8 cellular contexts compared by ENCODE assay signal in the genomic region with DNA sequence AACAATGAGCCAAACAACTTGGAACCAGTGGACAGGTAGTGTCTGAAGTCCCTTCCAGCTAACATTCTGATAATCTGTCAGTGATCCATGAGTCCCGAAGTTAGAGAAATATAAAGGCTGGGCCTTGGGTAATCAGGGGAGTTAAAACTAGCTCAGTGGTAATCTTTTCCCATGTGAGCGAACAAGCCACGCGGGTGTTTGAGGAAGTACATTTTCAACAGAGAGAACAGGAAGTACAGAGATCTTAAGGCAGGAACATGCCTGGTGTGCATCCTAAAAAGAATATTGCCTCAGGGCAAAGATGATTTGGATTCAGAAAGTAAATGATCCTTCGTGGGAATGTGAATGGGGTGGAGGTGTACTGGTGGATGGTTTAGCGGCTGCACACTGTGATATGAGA. TPM values are rescaled to one million over a fixed set of nuclear protein-coding genes. Genes with fewer than 3 reads are reported as not detected.
DNase-seq lines count a peak whose midpoint lies in the region; ATAC-seq, FAIRE-seq and TF ChIP-seq lines count a peak whose summit lies in the region.

No MANE protein-coding gene starts in this region.

- H3K27ac Mint-ChIP-seq in mesothelial cell of epicardium, result peak overlapping the region; percentile 92

- DNase-seq in GM12891 (ENCODE audit: insufficient read length, low spot score), result no peak
- DNase-seq in IMR-90, result no peak
- peak in 1 of 2 donors; percentile 72 for DNase-seq in ascending aorta (ENCODE audit: low spot score in 2 of 2)
- DNase-seq in mesothelial cell of epicardium (ENCODE audit: low spot score in 2 of 2, unreplicated experiment in 2 of 2), result no peak
- no peak for DNase-seq in NCI-H2171 (lab: John Stamatoyannopoulos, UW)
- no peak for DNase-seq in activated CD4-positive, CD25-positive, alpha-beta regulatory T cell treated with anti-CD3 and anti-CD28 coated beads, Interleukin-2, amount 50 U/mL, for 72 hours
- no peak for DNase-seq in DMS 273 (lab: John Stamatoyannopoulos, UW; ENCODE audit: unreplicated experiment)
- no peak for DNase-seq in HAP-1 (ENCODE audit: low spot score in 2 of 2)

- TF ChIP-seq POLR2A in GM12891 (IDR thresholded peaks at IDR 0.05; ENCODE audit: low read depth, low read length) (no peak), IMR-90 (IDR thresholded peaks at IDR 0.05; ENCODE audit: low read depth, low read length) (no peak)

- no peak overlapping the region for H3K27ac ChIP-seq in IMR-90 (ENCODE audit: insufficient read depth, low read length)
- peak overlapping the region; percentile 77 to 94 for H3K27ac ChIP-seq in ascending aorta

- no peak overlapping the region; the same call in 2 of the 3 replicates for H2BK15ac ChIP-seq in IMR-90 (ENCODE audit: low read depth, low read length)

- no peak for ATAC-seq in IMR-90 (ENCODE audit: low read depth)

- no peaks in the 10 kb centered on the region for H3K9me3 Mint-ChIP-seq in mesothelial cell of epicardium

- no peak overlapping the region for H2BK5ac ChIP-seq in IMR-90 (ENCODE audit: low read depth, low read length, poor library complexity, severe bottlenecking)

- H2AK5ac ChIP-seq in IMR-90 (ENCODE audit: low read depth, low read length), result 0 out of 2 replicates have a peak overlapping the region, but pooled peaks have one; percentile 13

- WGBS in IMR-90 (ENCODE audit: extremely low coverage in 2 of 2, insufficient read length in 1 of 2), 2 experiments, result 93% methylated on average over 3 of the region's 6 CpGs; no CpG with 5 or more reads in 1 of the 2 experiments

- no peak overlapping the region for H2AFZ ChIP-seq in IMR-90 (replicated peaks; ENCODE audit: low read length, poor library complexity)

- intact Hi-C loops in IMR-90 (cut with micrococcal nuclease) (no loop called here), ascending aorta (cut with DNase I) (loop anchor here (1.0 to 2.0 kb wide), 2 partner anchors 12 to 43 kb away; a partner anchor contains a TSS)

- no peak overlapping the region for H2BK120ac ChIP-seq in IMR-90 (ENCODE audit: low read depth, low read length)

- TF ChIP-seq CTCF in IMR-90 (conservative IDR thresholded peaks at IDR 0.05; ENCODE audit: low read depth, low read length), result no peak
- TF ChIP-seq CTCF in ascending aorta (IDR thresholded peaks at IDR 0.05), result no peak
- no peak for TF ChIP-seq CTCF in mesothelial cell of epicardium (IDR thresholded peaks at IDR 0.05; ENCODE audit: unreplicated experiment)

- no TSS peak for BruUV-seq in IMR-90 (replicated peaks; lab: Mats Ljungman, UMichigan)

- H3K9me3 ChIP-seq in IMR-90 (ENCODE audit: control insufficient read depth, insufficient read depth, low read length) (no peaks in the 10 kb centered on the region), ascending aorta (no peaks in the 10 kb centered on the region), HAP-1 (no peaks in the 10 kb centered on the region)

- H3K14ac ChIP-seq in IMR-90 (replicated peaks; ENCODE audit: low read depth, low read length), result 0 out of 2 replicates have a peak overlapping the region, but pooled peaks have one; percentile 6

- H2AK9ac ChIP-seq in IMR-90 (replicated peaks; ENCODE audit: low read depth, low read length, poor library complexity), result no peak overlapping the region

- POLR2A ChIA-PET in IMR-90 (lab: Charles Lee; ENCODE audit: unreplicated experiment), result no interaction called here

- H3K36me3 ChIP-seq in IMR-90 (ENCODE audit: control insufficient read depth, insufficient read depth, low read length), result no peaks in the 10 kb centered on the region
- H3K36me3 ChIP-seq in ascending aorta, result no peaks in the 10 kb centered on the region
- no peaks in the 10 kb centered on the region for H3K36me3 ChIP-seq in HAP-1 (replicated peaks)

- dilution Hi-C loops in IMR-90 (cut with HindIII; ENCODE audit: low sequenced_read_pairs, unreplicated experiment), result no loop called here

- H3K9ac ChIP-seq in IMR-90 (ENCODE audit: low read depth, low read length), result no peak overlapping the region

- peaks cover 11% of the 10 kb centered on the region; the same call in 1 of the 2 replicates for H4K20me1 ChIP-seq in IMR-90 (ENCODE audit: insufficient read depth, low read length)

- H4K91ac ChIP-seq in IMR-90 (ENCODE audit: insufficient read depth, low read depth, low read length), result no peak overlapping the region

- no peak overlapping the region for H4K5ac ChIP-seq in IMR-90 (ENCODE audit: low read depth, low read length)

- peak overlapping the region; percentile 31; the same call in 1 of the 2 replicates for H3K4ac ChIP-seq in IMR-90 (ENCODE audit: low read depth, low read length)

- H3K4me1 ChIP-seq in IMR-90 (ENCODE audit: control insufficient read depth, insufficient read depth, low read length), result peaks cover 8% of the 10 kb centered on the region
- H3K4me1 ChIP-seq in ascending aorta, result peaks cover 5 to 40% of the 10 kb centered on the region in 2 donors
- peaks cover 19% of the 10 kb centered on the region for H3K4me1 ChIP-seq in HAP-1

- TF ChIP-seq RAD21 in IMR-90 (IDR thresholded peaks at IDR 0.05; ENCODE audit: low read length), result no peak

- no peak overlapping the region for H3K4me3 Mint-ChIP-seq in mesothelial cell of epicardium

- H3K23ac ChIP-seq in IMR-90 (ENCODE audit: low read depth, low read length), result peak overlapping the region; percentile 24; the same call in 1 of the 2 replicates

- H3K36me3 Mint-ChIP-seq in mesothelial cell of epicardium, result no peaks in the 10 kb centered on the region

- H3K27me3 Mint-ChIP-seq in mesothelial cell of epicardium (ENCODE audit: low read depth), result no peaks in the 10 kb centered on the region

- peaks cover 29 to 53% of the 10 kb centered on the region in 2 experiments for H3K79me1 ChIP-seq in IMR-90 (ENCODE audit: low read depth in 1 of 2, low read length in 2 of 2)

- no peak overlapping the region for H4K8ac ChIP-seq in IMR-90 (ENCODE audit: low read depth in 2 of 2, low read length in 2 of 2)

- no peak overlapping the region for H3K56ac ChIP-seq in IMR-90 (ENCODE audit: extremely low read depth, insufficient read depth, low read length)

- H3K9me1 ChIP-seq in IMR-90 (ENCODE audit: insufficient read depth, low read length), result peaks cover 8% of the 10 kb centered on the region

- H3K18ac ChIP-seq in IMR-90 (ENCODE audit: low read depth, low read length), result peak overlapping the region; percentile 18; the same call in 1 of the 2 replicates

- H3K27me3 ChIP-seq in IMR-90 (ENCODE audit: control insufficient read depth, insufficient read depth, low read length) (no peaks in the 10 kb centered on the region), ascending aorta (no peaks in the 10 kb centered on the region), HAP-1 (ENCODE audit: low read depth) (no peaks in the 10 kb centered on the region)

- peak; percentile 59 for FAIRE-seq in GM12891 (lab: Jason Lieb, UNC)

- 0 out of 2 replicates have a peak overlapping the region, but pooled peaks have one; percentile 13 for H2BK20ac ChIP-seq in IMR-90 (ENCODE audit: low read depth, low read length)

- peaks cover 55% of the 10 kb centered on the region for H3K4me1 Mint-ChIP-seq in mesothelial cell of epicardium

- H3K4me2 ChIP-seq in IMR-90 (ENCODE audit: low read depth, low read length), result no peak overlapping the region

- no peak overlapping the region for H3K4me3 ChIP-seq in IMR-90 (ENCODE audit: insufficient read depth, low read depth, low read length)
- H3K4me3 ChIP-seq in ascending aorta, result no peak overlapping the region
- no peak overlapping the region for H3K4me3 ChIP-seq in HAP-1

- CTCF ChIA-PET in IMR-90 (lab: Yijun Ruan, JAX), result no interaction called here

- in situ Hi-C loops in IMR-90 (cut with MboI; ENCODE audit: low sequenced_read_pairs), result no loop called here
- in situ Hi-C loops in HAP-1 (cut with MboI; ENCODE audit: low sequenced_read_pairs), result no loop called here

TF ChIP-seq in GM12891, 5 proteins besides CTCF, POLR2A, EP300 and RAD21:
- TF ChIP-seq PAX5 (IDR thresholded peaks at IDR 0.05; ENCODE audit: insufficient read depth, low read length, severe bottlenecking) (no peak), SPI1 (IDR thresholded peaks at IDR 0.05; ENCODE audit: low read depth, low read length) (no peak), POU2F2 (IDR thresholded peaks at IDR 0.05; ENCODE audit: low read depth, low read length) (no peak), POLR2AphosphoS5 (IDR thresholded peaks at IDR 0.05; ENCODE audit: low read depth, low read length) (no peak)

TF ChIP-seq in IMR-90, 13 proteins besides CTCF, POLR2A, EP300 and RAD21:
- TF ChIP-seq, protein P1, sequence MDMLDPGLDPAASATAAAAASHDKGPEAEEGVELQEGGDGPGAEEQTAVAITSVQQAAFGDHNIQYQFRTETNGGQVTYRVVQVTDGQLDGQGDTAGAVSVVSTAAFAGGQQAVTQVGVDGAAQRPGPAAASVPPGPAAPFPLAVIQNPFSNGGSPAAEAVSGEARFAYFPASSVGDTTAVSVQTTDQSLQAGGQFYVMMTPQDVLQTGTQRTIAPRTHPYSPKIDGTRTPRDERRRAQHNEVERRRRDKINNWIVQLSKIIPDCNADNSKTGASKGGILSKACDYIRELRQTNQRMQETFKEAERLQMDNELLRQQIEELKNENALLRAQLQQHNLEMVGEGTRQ (IDR thresholded peaks at IDR 0.05; ENCODE audit: low read depth, low read length), result no peak
- TF ChIP-seq CEBPB (IDR thresholded peaks at IDR 0.05; ENCODE audit: low read depth, low read length) (no peak), MAFK (IDR thresholded peaks at IDR 0.05; ENCODE audit: low read depth, low read length) (no peak), MXI1 (IDR thresholded peaks at IDR 0.05; ENCODE audit: borderline replicate concordance, low read depth, low read length) (no peak), RFX5 (IDR thresholded peaks at IDR 0.05; ENCODE audit: low read depth, low read length) (no peak)
TF ChIP-seq in IMR-90: peak in this region for 0.

RNA-seq across cellular contexts. Expression of a gene that starts 42.9 kb away (rescaled TPM):
- 0.09 TPM for polyA plus RNA-seq in GM12891 (2012; ENCODE audit: low read depth, missing spikeins)
- total RNA-seq in IMR-90 (2012; rRNA removed) (22.2 and 24.6 TPM in 2 replicates), ascending aorta (44.1 TPM), mesothelial cell of epicardium (31.4 to 32.9 TPM (median 32.1 TPM) in 3 replicates)
- 3.9 and 4.7 TPM in 2 replicates for polyA plus RNA-seq in IMR-90 (2012; rRNA removed)
- polyA plus RNA-seq in IMR-90 (2012; cell fraction: cytosol; rRNA removed), result 1.6 and 2.5 TPM in 2 replicates
- 1.7 and 5.1 TPM in 2 replicates for polyA plus RNA-seq in IMR-90 (2012; cell fraction: nucleus; rRNA removed; ENCODE audit: low replicate concordance)
